In genomic region chr11:110473666-110474065, GRCh38 we compare ENCODE assay signal across 21 cellular contexts. TPM values are rescaled to one million over a fixed set of nuclear protein-coding genes. Genes with fewer than 3 reads are reported as not detected.
A peak's percentile ranks its signal among the peaks of the same experiment; 100 is the strongest.
DNase-seq lines count a peak whose midpoint lies in the region; ATAC-seq, FAIRE-seq and TF ChIP-seq lines count a peak whose summit lies in the region.
"Had no signal": no experiment of that assay in that cellular context is flagged by ENCODE, and none has a peak within 500 bp of the region (broad histone marks: within the 10 kb centered on the region; RNA-seq: fewer than 3 reads in every experiment).

No MANE protein-coding gene starts in this region.

- H3K18ac ChIP-seq in IMR-90 (ENCODE audit: low read depth, low read length), result peak overlapping the region; percentile 16; the same call in 1 of the 2 replicates
- H3K18ac ChIP-seq in H1 (ENCODE audit: extremely low read depth, low read length), result no peak overlapping the region

- TF ChIP-seq POLR2A in IMR-90 (IDR thresholded peaks at IDR 0.05; ENCODE audit: low read depth, low read length), result no peak
- TF ChIP-seq POLR2A in H1 (IDR thresholded peaks at IDR 0.05; ENCODE audit: control extremely low read depth in 1 of 2, low read depth in 2 of 2, low read length in 2 of 2), result no peak

- H3K9me3 ChIP-seq in AG04450 (ENCODE audit: control insufficient read depth, insufficient read depth, low read length) (no peaks in the 10 kb centered on the region; the same call in 1 of the 2 replicates), IMR-90 (ENCODE audit: control insufficient read depth, insufficient read depth, low read length) (no peaks in the 10 kb centered on the region), H1 (ENCODE audit: insufficient read depth in 2 of 2, low read depth in 1 of 2, low read length in 1 of 2) (no peaks in the 10 kb centered on the region), lung (ENCODE audit: control insufficient read depth in 2 of 2, insufficient read depth in 1 of 2, low read length in 1 of 2) (no peaks in the 10 kb centered on the region), upper lobe of right lung (no peaks in the 10 kb centered on the region)
- H3K9me3 ChIP-seq: A549, Peyer's patch had no signal

- H3K4me1 ChIP-seq in IMR-90 (ENCODE audit: control insufficient read depth, insufficient read depth, low read length) (peaks cover 14% of the 10 kb centered on the region), H1 (replicated peaks in 1 of 4; ENCODE audit: control insufficient read depth in 3 of 4, insufficient read depth in 4 of 4, low read length in 3 of 4) (peaks cover 2 to 10% (median 4%) of the 10 kb centered on the region in 4 experiments), lung (ENCODE audit: control insufficient read depth in 2 of 2, insufficient read depth in 2 of 2, low read length in 2 of 2) (peaks cover 0 to 2% of the 10 kb centered on the region in 2 donors), upper lobe of right lung (peaks cover 8% of the 10 kb centered on the region)
- H3K4me1 ChIP-seq: Peyer's patch had no signal

- H3K4me3 ChIP-seq in AG04450 (ENCODE audit: low read depth, low read length) (no peak overlapping the region), IMR-90 (ENCODE audit: insufficient read depth, low read depth, low read length) (no peak overlapping the region), H1 (ENCODE audit: extremely low read depth in 1 of 4, insufficient read depth in 2 of 4, low read depth in 3 of 4, low read length in 4 of 4) (no peak overlapping the region), lung (no peak overlapping the region), upper lobe of right lung (no peak overlapping the region)
- H3K4me3 ChIP-seq: A549, Peyer's patch had no signal

- peak overlapping the region in 1 of 2 donors; percentile 2 for H3K27ac Mint-ChIP-seq in effector memory CD8-positive, alpha-beta T cell
- H3K27ac Mint-ChIP-seq: CD4-positive, alpha-beta T cell had no signal

- H3K79me2 ChIP-seq in H1 (ENCODE audit: control insufficient read depth in 1 of 2, insufficient read depth in 2 of 2, low read length in 2 of 2), result no peaks in the 10 kb centered on the region

- no peaks in the 10 kb centered on the region for H3K27me3 Mint-ChIP-seq in effector memory CD8-positive, alpha-beta T cell
- H3K27me3 Mint-ChIP-seq: CD4-positive, alpha-beta T cell had no signal

- intact Hi-C loops in IMR-90 (cut with micrococcal nuclease) (loop anchor here (5.0 kb wide), 1 partner anchor 94 kb away; no protein-coding TSS in a partner anchor), upper lobe of right lung (cut with DNase I) (no loop called here)

- WGBS in IMR-90 (ENCODE audit: extremely low coverage in 2 of 2, insufficient read length in 1 of 2), 2 experiments, result 47% methylated on average over 3 of the region's 6 CpGs; no CpG with 5 or more reads in 1 of the 2 experiments
- 83% methylated on average over 6 of the region's 6 CpGs; no CpG with 5 or more reads in 1 of the 2 experiments for WGBS in H1 (ENCODE audit: extremely low coverage in 1 of 2, insufficient coverage in 1 of 2, insufficient read length in 1 of 2, insufficient replicate concordance in 2 of 2, low coverage in 1 of 2, low lambda C conversion rate in 2 of 2, missing lambda C conversion rate in 1 of 2), 2 experiments
- 83 to 88% methylated on average over 6 of the region's 6 CpGs for WGBS in lung, 2 donors

- no peaks in the 10 kb centered on the region for H3K36me3 ChIP-seq in IMR-90 (ENCODE audit: control insufficient read depth, insufficient read depth, low read length)
- H3K36me3 ChIP-seq in H1 (ENCODE audit: control insufficient read depth in 2 of 4, insufficient read depth in 4 of 4, low read length in 3 of 4), result no peaks in the 10 kb centered on the region
- H3K36me3 ChIP-seq in lung (ENCODE audit: control insufficient read depth in 2 of 2, insufficient read depth in 2 of 2, low read length in 2 of 2), result no peaks in the 10 kb centered on the region
- no peaks in the 10 kb centered on the region for H3K36me3 ChIP-seq in upper lobe of right lung
- H3K36me3 ChIP-seq: Peyer's patch had no signal

- no peak overlapping the region for H3K56ac ChIP-seq in IMR-90 (ENCODE audit: extremely low read depth, insufficient read depth, low read length)
- no peak overlapping the region for H3K56ac ChIP-seq in H1 (replicated peaks; ENCODE audit: insufficient read length, low read depth, low read length)

- no peak for TF ChIP-seq RAD21 in IMR-90 (IDR thresholded peaks at IDR 0.05; ENCODE audit: low read length)
- TF ChIP-seq RAD21 in H1 (IDR thresholded peaks at IDR 0.05 in 1 of 2, conservative IDR thresholded peaks at IDR 0.05 in 1 of 2; ENCODE audit: low read depth in 2 of 2, low read length in 2 of 2), result no peak

- H2AK5ac ChIP-seq in IMR-90 (ENCODE audit: low read depth, low read length), result 0 out of 2 replicates have a peak overlapping the region, but pooled peaks have one; percentile 28
- no peak overlapping the region for H2AK5ac ChIP-seq in H1 (ENCODE audit: low read depth, low read length)

- H4K91ac ChIP-seq in IMR-90 (ENCODE audit: insufficient read depth, low read depth, low read length) (no peak overlapping the region), H1 (replicated peaks; ENCODE audit: insufficient read length, low read length) (no peak overlapping the region)

- H3K4me2 ChIP-seq in IMR-90 (ENCODE audit: low read depth, low read length) (no peak overlapping the region), H1 (ENCODE audit: insufficient read depth in 1 of 2, low read depth in 2 of 2, low read length in 2 of 2) (no peak overlapping the region)
- H3K4me2 ChIP-seq: A549, KMS-11 had no signal

- H2AFZ ChIP-seq in IMR-90 (replicated peaks; ENCODE audit: low read length, poor library complexity) (no peak overlapping the region), H1 (ENCODE audit: low read length) (no peak overlapping the region)

- dilution Hi-C loops in IMR-90 (cut with HindIII; ENCODE audit: low sequenced_read_pairs, unreplicated experiment), result no loop called here

- no peak overlapping the region for H2AK9ac ChIP-seq in IMR-90 (replicated peaks; ENCODE audit: low read depth, low read length, poor library complexity)

- H2BK120ac ChIP-seq in IMR-90 (ENCODE audit: low read depth, low read length) (no peak overlapping the region), H1 (replicated peaks; ENCODE audit: low read depth, low read length) (no peak overlapping the region)

- POLR2A ChIA-PET in AG04450 (lab: Yijun Ruan, JAX) (no interaction called here), IMR-90 (lab: Charles Lee; ENCODE audit: unreplicated experiment) (no interaction called here), H1 (lab: Charles Lee; ENCODE audit: partially characterized antibody) (interaction anchor here (1.0 kb wide), 1 partner anchor 825 kb away, joined by 3 read pairs; the partner anchor contains the start of gene POU2AF3)

- no peaks in the 10 kb centered on the region for H3K23me2 ChIP-seq in H1 (ENCODE audit: low read depth, low read length)

- H2BK5ac ChIP-seq in IMR-90 (ENCODE audit: low read depth, low read length, poor library complexity, severe bottlenecking) (no peak overlapping the region), H1 (ENCODE audit: low read depth, low read length) (no peak overlapping the region)

- H3K14ac ChIP-seq in IMR-90 (replicated peaks; ENCODE audit: low read depth, low read length), result no peak overlapping the region
- H3K14ac ChIP-seq in H1 (ENCODE audit: insufficient read length), result no peak overlapping the region

- no peaks in the 10 kb centered on the region for H3K27me3 ChIP-seq in AG04450 (ENCODE audit: control insufficient read depth, insufficient read depth, low read length)
- H3K27me3 ChIP-seq in IMR-90 (ENCODE audit: control insufficient read depth, insufficient read depth, low read length), result no peaks in the 10 kb centered on the region
- no peaks in the 10 kb centered on the region for H3K27me3 ChIP-seq in H1 (replicated peaks in 1 of 4; ENCODE audit: control insufficient read depth in 3 of 4, extremely low read depth in 1 of 4, insufficient read depth in 3 of 4, low read length in 3 of 4)
- H3K27me3 ChIP-seq in lung (ENCODE audit: control insufficient read depth, insufficient read depth), result no peaks in the 10 kb centered on the region
- H3K27me3 ChIP-seq in upper lobe of right lung, result no peaks in the 10 kb centered on the region
- H3K27me3 ChIP-seq: Peyer's patch had no signal

- H4K20me1 ChIP-seq in IMR-90 (ENCODE audit: insufficient read depth, low read length), result no peaks in the 10 kb centered on the region
- no peaks in the 10 kb centered on the region for H4K20me1 ChIP-seq in H1 (replicated peaks in 1 of 2; ENCODE audit: control insufficient read depth in 1 of 2, insufficient read depth in 2 of 2, low read length in 2 of 2)

- ATAC-seq in IMR-90 (ENCODE audit: low read depth) (peak; percentile 44; the same call in 1 of the 2 replicates), lung (ENCODE audit: insufficient read depth, low FRiP score) (peak; percentile 23), left lobe of liver (no peak), upper lobe of right lung (no peak)
- no peak for ATAC-seq in effector memory CD8-positive, alpha-beta T cell (replicated peaks)
- ATAC-seq: A549 had no signal

- H2BK15ac ChIP-seq in IMR-90 (ENCODE audit: low read depth, low read length) (no peak overlapping the region), H1 (ENCODE audit: low read length) (0 out of 2 replicates have a peak overlapping the region, but pooled peaks have one; percentile 46)

- no peaks in the 10 kb centered on the region for H3K79me1 ChIP-seq in IMR-90 (ENCODE audit: low read depth in 1 of 2, low read length in 2 of 2)
- H3K79me1 ChIP-seq in H1 (ENCODE audit: low read depth, low read length), result no peaks in the 10 kb centered on the region

- H3K4ac ChIP-seq in IMR-90 (ENCODE audit: low read depth, low read length), result no peak overlapping the region
- no peak overlapping the region for H3K4ac ChIP-seq in H1 (replicated peaks; ENCODE audit: insufficient read length, low read depth, low read length)

- no peak for TF ChIP-seq EP300 in H1 (IDR thresholded peaks at IDR 0.05; ENCODE audit: borderline replicate concordance in 1 of 2, low read depth in 2 of 2, low read length in 2 of 2)

- H4K5ac ChIP-seq in IMR-90 (ENCODE audit: low read depth, low read length), result no peak overlapping the region
- H4K5ac ChIP-seq in H1 (ENCODE audit: insufficient read length, low read depth, low read length), result no peak overlapping the region

- H2BK12ac ChIP-seq in H1 (ENCODE audit: low read depth, low read length), result no peak overlapping the region

- H3K9ac ChIP-seq in IMR-90 (ENCODE audit: low read depth, low read length), result no peak overlapping the region
- no peak overlapping the region for H3K9ac ChIP-seq in H1 (replicated peaks in 1 of 4; ENCODE audit: extremely low read depth in 1 of 4, low read depth in 3 of 4, low read length in 3 of 4)
- H3K9ac ChIP-seq: KMS-11 had no signal

- TF ChIP-seq CTCF in AG04450 (IDR thresholded peaks at IDR 0.05; ENCODE audit: low read depth, low read length), result 0 out of 2 replicates have a peak, but pooled peaks have one; percentile 3
- no peak for TF ChIP-seq CTCF in IMR-90 (conservative IDR thresholded peaks at IDR 0.05; ENCODE audit: low read depth, low read length)
- no peak for TF ChIP-seq CTCF in H1 (IDR thresholded peaks at IDR 0.05; ENCODE audit: control extremely low read depth in 1 of 3, insufficient read depth in 1 of 3, low read depth in 1 of 3, low read length in 3 of 3)
- no peak for TF ChIP-seq CTCF in lung (IDR thresholded peaks at IDR 0.05; ENCODE audit: control extremely low read depth, extremely low read depth)
- no peak for TF ChIP-seq CTCF in upper lobe of right lung (IDR thresholded peaks at IDR 0.05)

- H3K9me1 ChIP-seq in IMR-90 (ENCODE audit: insufficient read depth, low read length), result peaks cover 5% of the 10 kb centered on the region

- no peaks in the 10 kb centered on the region for H3K9me3 Mint-ChIP-seq in effector memory CD8-positive, alpha-beta T cell
- H3K9me3 Mint-ChIP-seq: CD4-positive, alpha-beta T cell had no signal

- no peak overlapping the region for H3K4me3 Mint-ChIP-seq in effector memory CD8-positive, alpha-beta T cell
- H3K4me3 Mint-ChIP-seq: CD4-positive, alpha-beta T cell had no signal

- H3K36me3 Mint-ChIP-seq in effector memory CD8-positive, alpha-beta T cell (ENCODE audit: insufficient read depth), result peaks cover 3% of the 10 kb centered on the region

- no peak overlapping the region for H3K23ac ChIP-seq in IMR-90 (ENCODE audit: low read depth, low read length)
- no peak overlapping the region for H3K23ac ChIP-seq in H1 (ENCODE audit: insufficient read length)

- CTCF ChIA-PET in AG04450 (lab: Charles Lee) (no interaction called here), IMR-90 (lab: Yijun Ruan, JAX) (no interaction called here), H1 (lab: Charles Lee; ENCODE audit: partially characterized antibody) (interaction anchor here (0.9 to 4.5 kb wide), 4 partner anchors 9 to 288 kb away, joined by 3 to 21 read pairs (median 4); no protein-coding TSS in a partner anchor)

- peaks cover 0 to 3% of the 10 kb centered on the region in 2 donors for H3K4me1 Mint-ChIP-seq in effector memory CD8-positive, alpha-beta T cell (ENCODE audit: low read depth in 2 of 2)

- BruUV-seq in IMR-90 (replicated peaks; lab: Mats Ljungman, UMichigan), result no TSS peak

- in situ Hi-C loops in IMR-90 (cut with MboI; ENCODE audit: low sequenced_read_pairs), result loop anchor here (25.0 kb wide), 2 partner anchors 239 to 964 kb away; partner anchors contain the start of gene ARHGAP20

- H3K27ac ChIP-seq in AG04450 (ENCODE audit: low read depth, low read length), result no peak overlapping the region
- H3K27ac ChIP-seq in IMR-90 (ENCODE audit: insufficient read depth, low read length), result no peak overlapping the region
- H3K27ac ChIP-seq in H1 (ENCODE audit: low read depth, low read length), result no peak overlapping the region
- H3K27ac ChIP-seq in lung (ENCODE audit: low read depth in 1 of 2, low read length in 1 of 2), result no peak overlapping the region
- H3K27ac ChIP-seq in upper lobe of right lung, result no peak overlapping the region
- H3K27ac ChIP-seq: HL-60, KMS-11, Peyer's patch had no signal

- H4K8ac ChIP-seq in IMR-90 (ENCODE audit: low read depth in 2 of 2, low read length in 2 of 2) (no peak overlapping the region), H1 (ENCODE audit: extremely low read depth, insufficient read depth, low read length) (no peak overlapping the region)

- no peak for FAIRE-seq in H1 (lab: Jason Lieb, UNC)
- FAIRE-seq: A549, G401.6, GM12891, GM19239 had no signal

- H2BK20ac ChIP-seq in IMR-90 (ENCODE audit: low read depth, low read length), result no peak overlapping the region
- H2BK20ac ChIP-seq in H1 (ENCODE audit: low read length), result no peak overlapping the region

- DNase-seq in AG04450 (ENCODE audit: low read depth, low spot score) (no peak), IMR-90 (peak; percentile 66), H1 (ENCODE audit: low read depth in 1 of 2, low spot score in 2 of 2) (no peak), lung (ENCODE audit: low spot score) (no peak), left lobe of liver (ENCODE audit: low spot score) (no peak), upper lobe of right lung (no peak)
- no peak for DNase-seq in effector memory CD8-positive, alpha-beta T cell
- DNase-seq: Calu3; CD4-positive, alpha-beta T cell; DMS79 treated with DMSO at 0.1 percent for 48 hours; MM.1S; NCI-H1105; NCI-H1694 treated with DMSO at 0.1 percent for 48 hours; Peyer's patch; SHP77 had no signal

RNA-seq across cellular contexts. Expression of gene FDX1, which starts 43.9 kb away (rescaled TPM):
- polyA plus RNA-seq in AG04450 (2011; rRNA removed), result 6.7 and 8.9 TPM in 2 replicates
- 2.3 and 3.6 TPM in 2 replicates for polyA minus RNA-seq in AG04450 (2011; rRNA and poly(A)+ RNA removed)
- total RNA-seq in IMR-90 (2012; rRNA removed), result 4.3 and 10.6 TPM in 2 replicates
- polyA plus RNA-seq in IMR-90 (2012; rRNA removed), result 4.8 and 5.1 TPM in 2 replicates
- 2.9 and 5.3 TPM in 2 replicates for polyA plus RNA-seq in IMR-90 (2012; cell fraction: cytosol; rRNA removed)
- 2.0 and 2.1 TPM in 2 replicates for polyA plus RNA-seq in IMR-90 (2012; cell fraction: nucleus; rRNA removed; ENCODE audit: low replicate concordance)
- total RNA-seq in H1 (2021; fragmentation: NEBNext Ultra II Directional; extraction: Animal tissue kit (Norgen Biotek cat#: 25700)), result 9.4 and 9.6 TPM in 2 replicates
- polyA plus RNA-seq in H1 (2011; rRNA removed), result 2.4 and 3.7 TPM in 2 replicates
- 4.9 TPM for polyA plus RNA-seq in H1 (2011; cell fraction: cytosol; rRNA removed)
- polyA plus RNA-seq in H1 (2011; cell fraction: nucleus; rRNA removed), result 1.2 TPM
- polyA plus RNA-seq in H1 (2012, experiment 1 of 2), result 5.6 to 10.2 TPM (median 6.5 TPM) in 4 replicates
- 5.4 TPM for polyA plus RNA-seq in H1 (2012, experiment 2 of 2)
- polyA plus RNA-seq in H1 (2013, experiment 1 of 2), result 5.2 TPM
- polyA plus RNA-seq in H1 (2013, experiment 2 of 2), result 5.4 TPM
- polyA minus RNA-seq in H1 (2011; rRNA and poly(A)+ RNA removed), result 2.1 and 3.9 TPM in 2 replicates
- polyA minus RNA-seq in H1 (2011; cell fraction: cytosol; rRNA and poly(A)+ RNA removed), result 3.4 TPM
- 1.9 TPM for polyA minus RNA-seq in H1 (2011; cell fraction: nucleus; rRNA and poly(A)+ RNA removed)
- total RNA-seq in lung, result 10 to 100 TPM; 14.1 to 16.2 TPM
- 10 to 100 TPM; 11.0 to 14.9 TPM for polyA plus RNA-seq in lung
- 23.6 TPM for total RNA-seq in left lobe of liver
- 21.6 TPM for total RNA-seq in upper lobe of right lung

Comparison
In these comparisons a context has a peak if more than half of its experiments do, and no peak if none do; other contexts are left out.
1. ATAC-seq: peak in IMR-90 (single experiment) and lung (single experiment); none in left lobe of liver (single experiment), effector memory CD8-positive, alpha-beta T cell (single experiment) and upper lobe of right lung (single experiment).